In the genomic region with DNA sequence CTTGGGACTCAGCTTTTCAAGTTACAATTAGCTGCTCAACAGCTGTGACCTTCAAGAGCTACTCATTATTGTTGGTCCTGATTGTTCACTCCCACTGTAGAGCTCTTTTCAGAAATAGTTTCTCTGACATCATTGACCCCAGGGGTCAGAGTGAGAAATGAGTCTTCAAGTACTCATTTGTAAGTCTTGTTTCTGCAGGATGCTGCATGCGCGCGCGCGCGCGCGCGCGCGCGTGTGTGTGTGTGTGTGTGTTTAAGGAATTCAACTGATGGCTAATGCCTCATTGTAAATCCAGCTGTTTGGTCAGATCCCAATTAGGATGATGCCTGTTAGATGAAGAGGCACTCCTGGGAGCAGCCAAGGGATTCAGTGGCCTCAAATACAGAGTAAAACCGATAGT, we compare ENCODE assay signal across 21 cellular contexts.
A peak's percentile ranks its signal among the peaks of the same experiment; 100 is the strongest.
DNase-seq lines count a peak whose midpoint lies in the region; ATAC-seq and TF ChIP-seq lines count a peak whose summit lies in the region.
"Had no signal": no experiment of that assay in that cellular context is flagged by ENCODE, and none has a peak within 500 bp of the region (broad histone marks: within the 10 kb centered on the region; RNA-seq: fewer than 3 reads in every experiment).

No MANE protein-coding gene starts in this region.

- H3K4me3 Mint-ChIP-seq in glutamatergic neuron (ENCODE audit: unreplicated experiment), result no peak overlapping the region
- no peak overlapping the region for H3K4me3 Mint-ChIP-seq in effector memory CD8-positive, alpha-beta T cell
- H3K4me3 Mint-ChIP-seq: activated CD8-positive, alpha-beta T cell treated with anti-CD3 and anti-CD28 coated beads, Interleukin-2, amount 10 ng/mL, durations not matched to agents 7 days and 5 days; activated naive CD8-positive, alpha-beta T cell treated with anti-CD3 and anti-CD28 coated beads, Interleukin-2, amount 10 ng/mL, durations not matched to agents 7 days and 5 days; activated T-cell treated with anti-CD3 and anti-CD28 coated beads, Interleukin-2, amount 50 U/mL, for 72 hours; B cell; central memory CD8-positive, alpha-beta T cell; naive B cell; stimulated activated naive CD8-positive, alpha-beta T cell treated with anti-CD3 and anti-CD28 coated beads, Interleukin-15, Interleukin-2, amounts not matched to agents 100 ng/mL and 50 ng/mL, for 24 hours had no signal

- no peak for ATAC-seq in effector memory CD8-positive, alpha-beta T cell (replicated peaks)
- ATAC-seq: activated CD8-positive, alpha-beta T cell treated with anti-CD3 and anti-CD28 coated beads, Interleukin-2, amount 10 ng/mL, durations not matched to agents 7 days and 5 days; activated T-cell treated with anti-CD3 and anti-CD28 coated beads, Interleukin-2, amount 50 U/mL, for 72 hours had no signal

- H3K27me3 Mint-ChIP-seq in glutamatergic neuron (ENCODE audit: unreplicated experiment), result no peaks in the 10 kb centered on the region
- H3K27me3 Mint-ChIP-seq in effector memory CD8-positive, alpha-beta T cell, result no peaks in the 10 kb centered on the region
- H3K27me3 Mint-ChIP-seq: activated naive CD8-positive, alpha-beta T cell treated with anti-CD3 and anti-CD28 coated beads, Interleukin-2, amount 10 ng/mL, durations not matched to agents 7 days and 5 days; B cell; central memory CD8-positive, alpha-beta T cell; naive B cell; stimulated activated naive CD8-positive, alpha-beta T cell treated with anti-CD3 and anti-CD28 coated beads, Interleukin-15, Interleukin-2, amounts not matched to agents 100 ng/mL and 50 ng/mL, for 24 hours had no signal

- H3K4me1 Mint-ChIP-seq in glutamatergic neuron (ENCODE audit: low read depth, unreplicated experiment), result peaks cover 30% of the 10 kb centered on the region
- H3K4me1 Mint-ChIP-seq in effector memory CD8-positive, alpha-beta T cell (ENCODE audit: low read depth in 2 of 2), result no peaks in the 10 kb centered on the region
- H3K4me1 Mint-ChIP-seq: activated naive CD8-positive, alpha-beta T cell treated with anti-CD3 and anti-CD28 coated beads, Interleukin-2, amount 10 ng/mL, durations not matched to agents 7 days and 5 days; B cell; central memory CD8-positive, alpha-beta T cell; naive B cell had no signal

- H3K9me3 Mint-ChIP-seq in glutamatergic neuron (ENCODE audit: unreplicated experiment), result peaks cover 12% of the 10 kb centered on the region
- peaks cover 0 to 16% of the 10 kb centered on the region in 2 donors for H3K9me3 Mint-ChIP-seq in effector memory CD8-positive, alpha-beta T cell

- no peak for TF ChIP-seq CTCF in glutamatergic neuron (IDR thresholded peaks at IDR 0.05; ENCODE audit: partially characterized antibody, unreplicated experiment)

- no peak overlapping the region for H3K27ac Mint-ChIP-seq in glutamatergic neuron (ENCODE audit: unreplicated experiment)
- no peak overlapping the region for H3K27ac Mint-ChIP-seq in effector memory CD8-positive, alpha-beta T cell
- H3K27ac Mint-ChIP-seq: activated CD8-positive, alpha-beta T cell treated with anti-CD3 and anti-CD28 coated beads, Interleukin-2, amount 10 ng/mL, durations not matched to agents 7 days and 5 days; activated naive CD8-positive, alpha-beta T cell treated with anti-CD3 and anti-CD28 coated beads, Interleukin-2, amount 10 ng/mL, durations not matched to agents 7 days and 5 days; activated T-cell treated with anti-CD3 and anti-CD28 coated beads, Interleukin-2, amount 50 U/mL, for 72 hours; B cell; naive B cell; stimulated activated naive CD8-positive, alpha-beta T cell treated with anti-CD3 and anti-CD28 coated beads, Interleukin-15, Interleukin-2, amounts not matched to agents 100 ng/mL and 50 ng/mL, for 24 hours had no signal

- DNase-seq in DMS53 (lab: John Stamatoyannopoulos, UW) (peak; percentile 17), DMS53 treated with DMSO at 0.1 percent for 48 hours (lab: John Stamatoyannopoulos, UW; ENCODE audit: unreplicated experiment) (no peak), amniotic epithelial cell (ENCODE audit: low read depth) (peak; percentile 68), glutamatergic neuron (peak; percentile 32), non-pigmented ciliary epithelial cell (ENCODE audit: low read depth) (peak; percentile 24)
- no peak for DNase-seq in activated effector memory CD4-positive, alpha-beta T cell treated with anti-CD3 and anti-CD28 coated beads, Interleukin-2, amount 50 U/mL, for 16 hours
- no peak for DNase-seq in effector memory CD8-positive, alpha-beta T cell
- no peak for DNase-seq in activated CD4-positive, alpha-beta T cell treated with anti-CD3 and anti-CD28 coated beads, Interleukin-2, amount 50 U/mL, for 4 hours
- DNase-seq: activated CD8-positive, alpha-beta T cell treated with anti-CD3 and anti-CD28 coated beads, Interleukin-2, amount 10 ng/mL, durations not matched to agents 7 days and 5 days; activated naive CD8-positive, alpha-beta T cell treated with anti-CD3 and anti-CD28 coated beads, Interleukin-2, amount 10 ng/mL, durations not matched to agents 7 days and 5 days; activated T-cell treated with anti-CD3 and anti-CD28 coated beads, Interleukin-2, amount 50 U/mL, for 72 hours; Caco-2; effector memory CD4-positive, alpha-beta T cell; GF-D8; naive B cell; SHP77; T-helper 1 cell; WERI-Rb-1 had no signal

- peaks cover 12% of the 10 kb centered on the region for H3K36me3 Mint-ChIP-seq in glutamatergic neuron (ENCODE audit: unreplicated experiment)
- no peaks in the 10 kb centered on the region for H3K36me3 Mint-ChIP-seq in effector memory CD8-positive, alpha-beta T cell (ENCODE audit: insufficient read depth)
- H3K36me3 Mint-ChIP-seq: activated naive CD8-positive, alpha-beta T cell treated with anti-CD3 and anti-CD28 coated beads, Interleukin-2, amount 10 ng/mL, durations not matched to agents 7 days and 5 days; naive B cell had no signal

Comparison
In these comparisons a context has a peak if more than half of its experiments do, and no peak if none do; other contexts are left out.
1. DNase-seq: peak in DMS53 (single experiment), amniotic epithelial cell (single experiment), glutamatergic neuron (single experiment) and non-pigmented ciliary epithelial cell (single experiment); none in DMS53 treated with DMSO at 0.1 percent for 48 hours (single experiment), activated effector memory CD4-positive, alpha-beta T cell treated with anti-CD3 and anti-CD28 coated beads, Interleukin-2, amount 50 U/mL, for 16 hours (single experiment), effector memory CD8-positive, alpha-beta T cell (0 of 3) and activated CD4-positive, alpha-beta T cell treated with anti-CD3 and anti-CD28 coated beads, Interleukin-2, amount 50 U/mL, for 4 hours (0 of 2).